1 cellular context compared by ENCODE assay signal in genomic region chr20:62346398-62347150, GRCh38.
TF ChIP-seq lines count a peak whose summit lies in the region.

No MANE protein-coding gene starts in this region.

TF ChIP-seq in HepG2, 621 proteins besides CTCF, POLR2A, EP300 and RAD21:
- no peak for TF ChIP-seq NFE2L1 (CRISPR knock-in tag; IDR thresholded peaks at IDR 0.05; ENCODE audit: borderline replicate concordance)
- 0 out of 2 replicates have a peak, but pooled peaks have one; percentile 5 for TF ChIP-seq ZNF687 (CRISPR knock-in tag; IDR thresholded peaks at IDR 0.05)
- TF ChIP-seq TCF7L2 (IDR thresholded peaks at IDR 0.05; ENCODE audit: low read depth, low read length): no peak
- TF ChIP-seq SCMH1 (CRISPR knock-in tag; IDR thresholded peaks at IDR 0.05; ENCODE audit: borderline replicate concordance): no peak
- 0 out of 2 replicates have a peak, but pooled peaks have one; percentile 51 for TF ChIP-seq PAF1 (CRISPR knock-in tag; IDR thresholded peaks at IDR 0.05)
- peak; percentile 63; the same call in 1 of the 2 replicates for TF ChIP-seq RBFOX2 (IDR thresholded peaks at IDR 0.05; ENCODE audit: low read depth, low read length)
- TF ChIP-seq ZBTB39 (CRISPR knock-in tag; IDR thresholded peaks at IDR 0.05): 0 out of 2 replicates have a peak, but pooled peaks have one; percentile 42
- TF ChIP-seq ARID4A (CRISPR knock-in tag; IDR thresholded peaks at IDR 0.05; ENCODE audit: borderline replicate concordance): no peak
- peak; percentile 62; the same call in 1 of the 2 replicates for TF ChIP-seq HNRNPL (IDR thresholded peaks at IDR 0.05; ENCODE audit: low read depth, low read length)
- TF ChIP-seq AGO2 (optimal IDR thresholded peaks at IDR 0.05; ENCODE audit: low read depth, low read length): peak; percentile 91
- TF ChIP-seq ARNTL (CRISPR knock-in tag; IDR thresholded peaks at IDR 0.05): no peak
- TF ChIP-seq ZNF326 (CRISPR knock-in tag; IDR thresholded peaks at IDR 0.05; ENCODE audit: borderline replicate concordance): 0 out of 2 replicates have a peak, but pooled peaks have one; percentile 18
